10 cellular contexts compared by ENCODE assay signal in the genomic region with DNA sequence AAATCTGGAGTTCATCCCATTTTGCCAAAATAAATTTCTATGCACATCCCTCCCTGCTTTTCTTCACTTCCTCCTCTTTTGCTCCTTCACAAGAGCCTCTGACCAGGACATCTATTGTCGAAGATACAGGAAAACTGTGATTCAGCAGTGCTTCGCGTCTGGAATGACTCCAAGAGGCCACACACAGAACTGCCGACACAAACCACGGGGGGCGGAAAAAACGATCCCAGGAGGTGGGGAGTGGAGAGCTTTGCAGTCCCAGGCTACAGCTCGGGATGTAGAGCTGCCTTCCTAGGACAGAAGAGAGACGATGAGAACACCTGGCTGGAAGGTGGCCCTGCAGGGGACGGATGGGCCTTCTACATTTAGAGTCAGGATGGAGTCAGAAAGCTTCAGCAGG.
DNase-seq lines count a peak whose midpoint lies in the region; ATAC-seq and TF ChIP-seq lines count a peak whose summit lies in the region.
"Had no signal": no experiment of that assay in that cellular context is flagged by ENCODE, and none has a peak within 500 bp of the region (broad histone marks: within the 10 kb centered on the region; RNA-seq: fewer than 3 reads in every experiment).

No MANE protein-coding gene starts in this region.

- DNase-seq in AG09309 (ENCODE audit: low read depth) (no peak), GM23338 (ENCODE audit: low spot score) (peak; percentile 92), left kidney (ENCODE audit: low read depth, low spot score) (peak; percentile 47), COR-L47 (lab: John Stamatoyannopoulos, UW) (no peak), NCI-H1105 (lab: John Stamatoyannopoulos, UW) (no peak), HK-2 (ENCODE audit: unreplicated experiment) (no peak)
- DNase-seq: GDM1, PC-9 had no signal

- H3K4me1 Mint-ChIP-seq in GM23338 = peaks cover 72% of the 10 kb centered on the region
- H3K4me1 Mint-ChIP-seq in activated naive CD8-positive, alpha-beta T cell (ENCODE audit: low read depth) = peaks cover 96% of the 10 kb centered on the region

- peak overlapping the region; percentile 28; the same call in 1 of the 2 replicates for H3K4me2 ChIP-seq in GM23338
- H3K4me2 ChIP-seq: PC-9 had no signal

- H3K27me3 ChIP-seq in GM23338 (ENCODE audit: insufficient read depth) = no peaks in the 10 kb centered on the region

- H3K4me3 Mint-ChIP-seq in GM23338 = peak overlapping the region; percentile 33; the same call in 2 of the 3 replicates
- H3K4me3 Mint-ChIP-seq in activated naive CD8-positive, alpha-beta T cell = peak overlapping the region; percentile 54

- 0 out of 2 replicates have a peak, but pooled peaks cover 4% of the 10 kb centered on the region for H3K9me2 ChIP-seq in GM23338 (ENCODE audit: insufficient read depth)

- no peaks in the 10 kb centered on the region for H3K9me3 Mint-ChIP-seq in GM23338
- no peaks in the 10 kb centered on the region for H3K9me3 Mint-ChIP-seq in activated naive CD8-positive, alpha-beta T cell (ENCODE audit: low read depth)

- H3K27me3 Mint-ChIP-seq in GM23338 (ENCODE audit: insufficient read depth, low read depth, poor library complexity) = peaks cover 8% of the 10 kb centered on the region
- H3K27me3 Mint-ChIP-seq in activated naive CD8-positive, alpha-beta T cell = no peaks in the 10 kb centered on the region

- no peaks in the 10 kb centered on the region for H3K36me3 ChIP-seq in GM23338 (ENCODE audit: insufficient read depth)

- no peaks in the 10 kb centered on the region for H3K36me3 Mint-ChIP-seq in GM23338 (ENCODE audit: low read depth)
- H3K36me3 Mint-ChIP-seq in activated naive CD8-positive, alpha-beta T cell = no peaks in the 10 kb centered on the region

- H3K27ac Mint-ChIP-seq in GM23338 = peak overlapping the region; percentile 68; the same call in 1 of the 2 replicates
- peak overlapping the region; percentile 80 for H3K27ac Mint-ChIP-seq in activated naive CD8-positive, alpha-beta T cell

- H3K4me3 ChIP-seq in AG09309 (ENCODE audit: control insufficient read depth, low read depth, low read length) = no peak overlapping the region
- no peak overlapping the region for H3K4me3 ChIP-seq in GM23338
- H3K4me3 ChIP-seq: PC-9 had no signal

- no peaks in the 10 kb centered on the region for H4K20me1 ChIP-seq in GM23338 (replicated peaks; ENCODE audit: insufficient read depth)

- 0 out of 2 replicates have a peak, but pooled peaks cover 2% of the 10 kb centered on the region for H3F3A ChIP-seq in GM23338 (replicated peaks; ENCODE audit: low read depth)

- H2AFZ ChIP-seq in GM23338 = no peak overlapping the region
- H2AFZ ChIP-seq: PC-9 had no signal

- TF ChIP-seq CTCF in AG09309 (IDR thresholded peaks at IDR 0.05; ENCODE audit: control insufficient read depth, insufficient read depth, low read depth, low read length, missing control alignments) = peak; percentile 2
- peak in 1 of 2 experiments; percentile 28; a peak in 3 of 4 replicates for TF ChIP-seq CTCF in GM23338 (conservative IDR thresholded peaks at IDR 0.05; ENCODE audit: low read depth in 2 of 2)

- H3K4me1 ChIP-seq in GM23338 (ENCODE audit: insufficient read depth) = peaks cover 55% of the 10 kb centered on the region

- peaks cover 70% of the 10 kb centered on the region for H3K79me2 ChIP-seq in GM23338 (replicated peaks; ENCODE audit: insufficient read depth)

- ATAC-seq in GM23338 (peak; percentile 95), GM21528 (IDR thresholded peaks at IDR 0.05; ENCODE audit: low FRiP score, unreplicated experiment) (no peak)

- peak overlapping the region; percentile 7 for H3K27ac ChIP-seq in GM23338 (ENCODE audit: low read depth)
- H3K27ac ChIP-seq: PC-9 had no signal

TF ChIP-seq in GM23338, 12 proteins besides CTCF, POLR2A, EP300 and RAD21:
- TF ChIP-seq CREB1 (CRISPR knock-in tag; IDR thresholded peaks at IDR 0.05; ENCODE audit: low read depth) (no peak), ZNF331 (CRISPR knock-in tag; IDR thresholded peaks at IDR 0.05; ENCODE audit: low read depth) (no peak), NANOG (IDR thresholded peaks at IDR 0.05; ENCODE audit: borderline replicate concordance) (peak; percentile 23; the same call in 1 of the 2 replicates)
- TF ChIP-seq, protein P1, sequence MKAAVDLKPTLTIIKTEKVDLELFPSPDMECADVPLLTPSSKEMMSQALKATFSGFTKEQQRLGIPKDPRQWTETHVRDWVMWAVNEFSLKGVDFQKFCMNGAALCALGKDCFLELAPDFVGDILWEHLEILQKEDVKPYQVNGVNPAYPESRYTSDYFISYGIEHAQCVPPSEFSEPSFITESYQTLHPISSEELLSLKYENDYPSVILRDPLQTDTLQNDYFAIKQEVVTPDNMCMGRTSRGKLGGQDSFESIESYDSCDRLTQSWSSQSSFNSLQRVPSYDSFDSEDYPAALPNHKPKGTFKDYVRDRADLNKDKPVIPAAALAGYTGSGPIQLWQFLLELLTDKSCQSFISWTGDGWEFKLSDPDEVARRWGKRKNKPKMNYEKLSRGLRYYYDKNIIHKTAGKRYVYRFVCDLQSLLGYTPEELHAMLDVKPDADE (IDR thresholded peaks at IDR 0.05) = no peak; the same call in 1 of the 2 replicates
- TF ChIP-seq, protein P2, sequence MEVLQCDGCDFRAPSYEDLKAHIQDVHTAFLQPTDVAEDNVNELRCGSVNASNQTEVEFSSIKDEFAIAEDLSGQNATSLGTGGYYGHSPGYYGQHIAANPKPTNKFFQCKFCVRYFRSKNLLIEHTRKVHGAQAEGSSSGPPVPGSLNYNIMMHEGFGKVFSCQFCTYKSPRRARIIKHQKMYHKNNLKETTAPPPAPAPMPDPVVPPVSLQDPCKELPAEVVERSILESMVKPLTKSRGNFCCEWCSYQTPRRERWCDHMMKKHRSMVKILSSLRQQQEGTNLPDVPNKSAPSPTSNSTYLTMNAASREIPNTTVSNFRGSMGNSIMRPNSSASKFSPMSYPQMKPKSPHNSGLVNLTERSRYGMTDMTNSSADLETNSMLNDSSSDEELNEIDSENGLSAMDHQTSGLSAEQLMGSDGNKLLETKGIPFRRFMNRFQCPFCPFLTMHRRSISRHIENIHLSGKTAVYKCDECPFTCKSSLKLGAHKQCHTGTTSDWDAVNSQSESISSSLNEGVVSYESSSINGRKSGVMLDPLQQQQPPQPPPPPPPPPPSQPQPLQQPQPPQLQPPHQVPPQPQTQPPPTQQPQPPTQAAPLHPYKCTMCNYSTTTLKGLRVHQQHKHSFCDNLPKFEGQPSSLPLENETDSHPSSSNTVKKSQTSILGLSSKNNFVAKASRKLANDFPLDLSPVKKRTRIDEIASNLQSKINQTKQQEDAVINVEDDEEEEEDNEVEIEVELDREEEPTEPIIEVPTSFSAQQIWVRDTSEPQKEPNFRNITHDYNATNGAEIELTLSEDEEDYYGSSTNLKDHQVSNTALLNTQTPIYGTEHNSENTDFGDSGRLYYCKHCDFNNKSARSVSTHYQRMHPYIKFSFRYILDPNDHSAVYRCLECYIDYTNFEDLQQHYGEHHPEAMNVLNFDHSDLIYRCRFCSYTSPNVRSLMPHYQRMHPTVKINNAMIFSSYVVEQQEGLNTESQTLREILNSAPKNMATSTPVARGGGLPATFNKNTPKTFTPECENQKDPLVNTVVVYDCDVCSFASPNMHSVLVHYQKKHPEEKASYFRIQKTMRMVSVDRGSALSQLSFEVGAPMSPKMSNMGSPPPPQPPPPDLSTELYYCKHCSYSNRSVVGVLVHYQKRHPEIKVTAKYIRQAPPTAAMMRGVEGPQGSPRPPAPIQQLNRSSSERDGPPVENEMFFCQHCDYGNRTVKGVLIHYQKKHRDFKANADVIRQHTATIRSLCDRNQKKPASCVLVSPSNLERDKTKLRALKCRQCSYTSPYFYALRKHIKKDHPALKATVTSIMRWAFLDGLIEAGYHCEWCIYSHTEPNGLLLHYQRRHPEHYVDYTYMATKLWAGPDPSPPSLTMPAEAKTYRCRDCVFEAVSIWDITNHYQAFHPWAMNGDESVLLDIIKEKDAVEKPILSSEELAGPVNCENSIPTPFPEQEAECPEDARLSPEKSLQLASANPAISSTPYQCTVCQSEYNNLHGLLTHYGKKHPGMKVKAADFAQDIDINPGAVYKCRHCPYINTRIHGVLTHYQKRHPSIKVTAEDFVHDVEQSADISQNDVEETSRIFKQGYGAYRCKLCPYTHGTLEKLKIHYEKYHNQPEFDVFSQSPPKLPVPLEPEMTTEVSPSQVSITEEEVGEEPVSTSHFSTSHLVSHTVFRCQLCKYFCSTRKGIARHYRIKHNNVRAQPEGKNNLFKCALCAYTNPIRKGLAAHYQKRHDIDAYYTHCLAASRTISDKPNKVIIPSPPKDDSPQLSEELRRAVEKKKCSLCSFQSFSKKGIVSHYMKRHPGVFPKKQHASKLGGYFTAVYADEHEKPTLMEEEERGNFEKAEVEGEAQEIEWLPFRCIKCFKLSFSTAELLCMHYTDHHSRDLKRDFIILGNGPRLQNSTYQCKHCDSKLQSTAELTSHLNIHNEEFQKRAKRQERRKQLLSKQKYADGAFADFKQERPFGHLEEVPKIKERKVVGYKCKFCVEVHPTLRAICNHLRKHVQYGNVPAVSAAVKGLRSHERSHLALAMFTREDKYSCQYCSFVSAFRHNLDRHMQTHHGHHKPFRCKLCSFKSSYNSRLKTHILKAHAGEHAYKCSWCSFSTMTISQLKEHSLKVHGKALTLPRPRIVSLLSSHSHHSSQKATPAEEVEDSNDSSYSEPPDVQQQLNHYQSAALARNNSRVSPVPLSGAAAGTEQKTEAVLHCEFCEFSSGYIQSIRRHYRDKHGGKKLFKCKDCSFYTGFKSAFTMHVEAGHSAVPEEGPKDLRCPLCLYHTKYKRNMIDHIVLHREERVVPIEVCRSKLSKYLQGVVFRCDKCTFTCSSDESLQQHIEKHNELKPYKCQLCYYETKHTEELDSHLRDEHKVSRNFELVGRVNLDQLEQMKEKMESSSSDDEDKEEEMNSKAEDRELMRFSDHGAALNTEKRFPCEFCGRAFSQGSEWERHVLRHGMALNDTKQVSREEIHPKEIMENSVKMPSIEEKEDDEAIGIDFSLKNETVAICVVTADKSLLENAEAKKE (CRISPR knock-in tag; IDR thresholded peaks at IDR 0.05) = peak; percentile 77; the same call in 1 of the 2 replicates
TF ChIP-seq in GM23338: peak in this region for 2.

Comparison
In these comparisons a context has a peak if more than half of its experiments do, and no peak if none do; other contexts are left out.
1. DNase-seq: peak in GM23338 (single experiment) and left kidney (single experiment); none in AG09309 (single experiment), COR-L47 (single experiment), NCI-H1105 (single experiment) and HK-2 (single experiment).